In genomic region chr2:240159251-240159839, GRCh38 we compare ENCODE assay signal across 34 cellular contexts. TPM values are rescaled to one million over a fixed set of nuclear protein-coding genes. Genes with fewer than 3 reads are reported as not detected.
"Had no signal": no experiment of that assay in that cellular context is flagged by ENCODE, and none has a peak within 500 bp of the region (broad histone marks: within the 10 kb centered on the region; RNA-seq: fewer than 3 reads in every experiment).

No MANE protein-coding gene starts in this region.

- H3K4me3 ChIP-seq: adrenal gland, mucosa of descending colon, transverse colon had no signal

- H3K27ac Mint-ChIP-seq: activated naive CD4-positive, alpha-beta T cell treated with anti-CD3 and anti-CD28 coated beads for 36 hours; activated naive CD8-positive, alpha-beta T cell treated with anti-CD3 and anti-CD28 coated beads for 36 hours; activated T-helper 1 cell treated with anti-CD3 and anti-CD28 coated beads, Interleukin-12 subunit alpha, Interleukin-12 subunit beta, Interleukin-2, Interleukin-4 antibody, amounts not matched to agents 30 ng/mL and 10 ng/mL and 1 ng/mL, durations not matched to agents 14 hours and 24 hours and 36 hours; dendritic cell treated with granulocyte-macrophage colony-stimulating factor and Interleukin-4, amounts not matched to agents 40 ng/mL and 50 ng/mL, for 4 days; endodermal cell; nephron progenitor cell; T-helper 2 cell treated with Interferon-gamma antibody and Interleukin-4, amounts not matched to agents 5 μg/mL and 100 μg/mL, for 36 hours had no signal

- H3K4me1 Mint-ChIP-seq: activated naive CD8-positive, alpha-beta T cell treated with anti-CD3 and anti-CD28 coated beads for 36 hours; endodermal cell had no signal

- H3K9ac ChIP-seq: parathyroid adenoma had no signal

- H3K27ac ChIP-seq: adrenal gland, brain microvascular endothelial cell, parathyroid adenoma, transverse colon, VCaP had no signal

- H3K27me3 ChIP-seq: adrenal gland, brain microvascular endothelial cell, transverse colon had no signal

- H3K4me1 ChIP-seq: parathyroid adenoma, transverse colon had no signal

- H3K36me3 Mint-ChIP-seq: activated naive CD8-positive, alpha-beta T cell treated with anti-CD3 and anti-CD28 coated beads for 36 hours had no signal

- H3K27me3 Mint-ChIP-seq: activated naive CD8-positive, alpha-beta T cell treated with anti-CD3 and anti-CD28 coated beads for 36 hours had no signal

- H3K9me3 ChIP-seq: adrenal gland, mucosa of descending colon, transverse colon had no signal

- H3K4me3 Mint-ChIP-seq: activated naive CD4-positive, alpha-beta T cell treated with anti-CD3 and anti-CD28 coated beads for 36 hours; activated naive CD8-positive, alpha-beta T cell treated with anti-CD3 and anti-CD28 coated beads for 36 hours; activated T-helper 1 cell treated with anti-CD3 and anti-CD28 coated beads, Interleukin-12 subunit alpha, Interleukin-12 subunit beta, Interleukin-2, Interleukin-4 antibody, amounts not matched to agents 30 ng/mL and 10 ng/mL and 1 ng/mL, durations not matched to agents 14 hours and 24 hours and 36 hours; dendritic cell treated with granulocyte-macrophage colony-stimulating factor and Interleukin-4, amounts not matched to agents 40 ng/mL and 50 ng/mL, for 4 days; endodermal cell; nephron progenitor cell; T-helper 2 cell treated with Interferon-gamma antibody and Interleukin-4, amounts not matched to agents 5 μg/mL and 100 μg/mL, for 36 hours had no signal

- ATAC-seq: esophagus mucosa, mucosa of descending colon, right cardiac atrium had no signal

- H3K9me3 Mint-ChIP-seq: activated naive CD8-positive, alpha-beta T cell treated with anti-CD3 and anti-CD28 coated beads for 36 hours; dendritic cell treated with granulocyte-macrophage colony-stimulating factor and Interleukin-4, amounts not matched to agents 40 ng/mL and 50 ng/mL, for 4 days; endodermal cell; nephron progenitor cell had no signal

- DNase-seq: activated CD4-positive, alpha-beta T cell treated with anti-CD3 and anti-CD28 coated beads for 4 hours; activated CD4-positive, alpha-beta T cell treated with anti-CD3 and anti-CD28 coated beads, Interleukin-2, amount 50 U/mL, for 48 hours; activated CD8-positive, alpha-beta memory T cell treated with anti-CD3 and anti-CD28 coated beads, Interleukin-2, amount 50 U/mL, for 4 hours; activated effector memory CD4-positive, alpha-beta T cell treated with anti-CD3 and anti-CD28 coated beads, Interleukin-2, amount 50 U/mL, for 16 hours; activated naive CD4-positive, alpha-beta T cell treated with anti-CD3 and anti-CD28 coated beads for 36 hours; activated naive CD8-positive, alpha-beta T cell treated with anti-CD3 and anti-CD28 coated beads for 36 hours; activated T-cell treated with anti-CD3 and anti-CD28 coated beads, Interleukin-2, amount 50 U/mL, for 1 hour; brain microvascular endothelial cell; caudate nucleus; endodermal cell; foreskin fibroblast; hippocampal formation; nephron progenitor cell; nucleus accumbens; right cardiac atrium; stimulated activated CD4-positive, alpha-beta T cell treated with anti-CD3 and anti-CD28 coated beads, Interleukin-2, amount 100 ng/mL, for 48 hours; stimulated activated naive CD4-positive, alpha-beta T cell treated with Interleukin-2 at 50 U/mL for 16 hours; T-helper 1 cell; transverse colon had no signal

- H2AFZ ChIP-seq: parathyroid adenoma had no signal

- H3K36me3 ChIP-seq: adrenal gland, brain microvascular endothelial cell, transverse colon had no signal

RNA-seq across cellular contexts. Expression of gene OTOS, which starts 18.9 kb away (rescaled TPM):
- total RNA-seq: activated CD8-positive, alpha-beta memory T cell treated with anti-CD3 and anti-CD28 coated beads for 36 hours; activated naive CD4-positive, alpha-beta T cell treated with anti-CD3 and anti-CD28 coated beads for 36 hours; activated naive CD8-positive, alpha-beta T cell treated with anti-CD3 and anti-CD28 coated beads for 36 hours; activated T-helper 1 cell treated with anti-CD3 and anti-CD28 coated beads, Interleukin-12 subunit alpha, Interleukin-12 subunit beta, Interleukin-2, Interleukin-4 antibody, amounts not matched to agents 30 ng/mL and 10 ng/mL and 1 ng/mL, durations not matched to agents 14 hours and 24 hours and 36 hours; adrenal gland; astrocyte; endodermal cell; esophagus mucosa; kidney epithelial cell; lung microvascular endothelial cell; mesenteric fat pad; mucosa of descending colon; myocyte; right cardiac atrium; temporal lobe; transverse colon had no signal
- polyA plus RNA-seq: adrenal gland, right cardiac atrium had no signal
